24 cellular contexts compared by ENCODE assay signal in the genomic region with DNA sequence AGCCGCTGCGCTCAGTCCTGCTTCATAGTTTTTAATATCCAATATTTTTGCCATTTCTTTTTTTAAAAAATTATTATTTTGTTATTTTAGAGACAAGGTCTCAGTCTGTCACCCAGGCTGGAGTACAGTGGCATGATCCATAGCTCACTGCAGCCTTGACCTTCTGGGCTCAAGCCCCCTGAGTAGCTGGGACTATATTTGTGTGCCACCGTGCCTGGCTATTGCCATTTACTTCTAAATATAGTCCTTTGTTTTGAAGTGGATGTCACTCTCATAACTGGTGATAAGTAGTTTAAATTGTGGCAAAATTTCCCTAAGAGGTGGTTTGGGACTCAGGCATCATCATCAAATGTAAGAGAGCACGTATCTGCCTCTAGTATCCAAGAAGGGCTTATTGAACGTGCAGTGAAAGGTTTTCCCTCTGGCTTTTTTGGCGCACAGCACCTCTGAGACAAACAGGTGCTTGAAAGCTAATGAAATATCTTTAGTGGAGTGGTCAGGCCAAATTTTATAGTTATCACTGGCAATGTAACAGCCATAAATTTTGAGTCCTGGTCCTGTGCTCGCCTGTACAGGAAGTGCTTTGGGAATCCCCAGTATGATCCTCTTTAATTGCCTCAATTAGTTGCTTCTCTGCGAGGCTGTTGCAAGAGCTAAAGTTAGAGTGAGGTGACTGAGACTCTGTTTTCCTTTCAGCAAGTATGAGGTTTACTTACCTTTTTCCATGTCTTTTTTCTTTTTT. TPM values are rescaled to one million over a fixed set of nuclear protein-coding genes. Genes with fewer than 3 reads are reported as not detected.
DNase-seq lines count a peak whose midpoint lies in the region; ATAC-seq and TF ChIP-seq lines count a peak whose summit lies in the region.
"Had no signal": no experiment of that assay in that cellular context is flagged by ENCODE, and none has a peak within 500 bp of the region (broad histone marks: within the 10 kb centered on the region; RNA-seq: fewer than 3 reads in every experiment).

No MANE protein-coding gene starts in this region.

- H3K4me1 ChIP-seq in right atrium auricular region, result peaks cover 0 to 32% of the 10 kb centered on the region in 2 donors
- H3K4me1 ChIP-seq: A549, ascending aorta had no signal

- no peaks in the 10 kb centered on the region for H3K9me3 ChIP-seq in right atrium auricular region
- H3K9me3 ChIP-seq: A549, ascending aorta, psoas muscle, stomach, transverse colon had no signal

- no peak for DNase-seq in Right ventricle myocardium inferior (ENCODE audit: missing footprints)
- no peak for DNase-seq in right atrium auricular region (ENCODE audit: low spot score)
- peak in 2 of 3 experiments; percentile 47 to 89 for DNase-seq in NCI-H1417 (lab: John Stamatoyannopoulos, UW)
- no peak for DNase-seq in germinal center (ENCODE audit: low spot score)
- DNase-seq in GM19238 (ENCODE audit: insufficient read length, low spot score), result no peak
- no peak for DNase-seq in mesenteric fat pad (ENCODE audit: low spot score)
- DNase-seq in kidney tubule cell (ENCODE audit: low spot score), result no peak
- DNase-seq: Calu3; caudate nucleus; endodermal cell; Kasumi-1; NCI-H2171 treated with DMSO at 0.1 percent for 48 hours; NCI-H524; psoas muscle; stimulated activated CD8-positive, alpha-beta memory T cell treated with anti-CD3 and anti-CD28 coated beads, Interleukin-4, amount 100 ng/mL, for 48 hours; stomach; transverse colon had no signal

- no peak overlapping the region for H3K4me3 ChIP-seq in right atrium auricular region
- H3K4me3 ChIP-seq: A549, ascending aorta, psoas muscle, stomach, transverse colon had no signal

- TF ChIP-seq CTCF in right atrium auricular region (IDR thresholded peaks at IDR 0.05), result no peak
- no peak for TF ChIP-seq CTCF in VCaP (conservative IDR thresholded peaks at IDR 0.05)

- H3K36me3 ChIP-seq in right atrium auricular region, result no peaks in the 10 kb centered on the region
- H3K36me3 ChIP-seq: ascending aorta, stomach, transverse colon had no signal

- no peaks in the 10 kb centered on the region for H3K27me3 ChIP-seq in right atrium auricular region
- H3K27me3 ChIP-seq: ascending aorta, stomach, transverse colon had no signal

- intact Hi-C loops in Right ventricle myocardium inferior (cut with DNase I), result no loop called here

- peak overlapping the region in 1 of 2 donors; percentile 43 for H3K27ac ChIP-seq in right atrium auricular region
- H3K27ac ChIP-seq in VCaP, result peak overlapping the region; percentile 46
- H3K27ac ChIP-seq: A549, ascending aorta, HL-60, psoas muscle, stomach, transverse colon had no signal

- peak; percentile 43 for ATAC-seq in Right ventricle myocardium inferior
- ATAC-seq: A549; activated naive CD4-positive, alpha-beta T cell treated with anti-CD3 and anti-CD28 coated beads, Interleukin-2, amount 50 U/mL, for 72 hours; HCT116; psoas muscle; WTC11 had no signal

RNA-seq across cellular contexts. Expression of a gene that starts 14.8 kb away (rescaled TPM):
- total RNA-seq in Right ventricle myocardium inferior (51.5 TPM), right atrium auricular region (10 to 100 TPM; 44.9 to 72.8 TPM), mesenteric fat pad (77.0 TPM)

Comparison
In these comparisons a context has a peak if more than half of its experiments do, and no peak if none do; other contexts are left out.
1. DNase-seq: peak in NCI-H1417 (2 of 3); none in Right ventricle myocardium inferior (single experiment), right atrium auricular region (single experiment), germinal center (single experiment), GM19238 (single experiment), mesenteric fat pad (single experiment) and kidney tubule cell (single experiment).